ENCODE assay signal across 21 cellular contexts in the genomic region with DNA sequence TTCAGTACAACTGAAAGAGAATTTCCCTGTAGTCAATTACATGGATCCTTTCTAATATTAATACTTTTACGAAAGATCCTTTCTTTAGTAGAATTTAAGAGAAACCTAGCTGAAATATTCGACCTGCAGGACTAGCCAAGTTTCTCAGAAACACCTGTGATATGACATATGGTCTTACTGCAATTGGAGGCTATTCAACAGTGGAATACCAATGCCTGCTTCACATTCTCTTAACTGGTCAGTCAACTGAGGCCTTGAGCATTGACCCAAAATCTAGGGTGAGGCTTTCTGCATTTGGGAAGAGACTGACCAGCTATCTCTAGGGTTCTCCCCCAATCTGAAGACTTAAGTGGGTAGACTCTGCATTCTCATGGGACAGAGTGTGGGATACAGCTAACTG. TPM values are rescaled to one million over a fixed set of nuclear protein-coding genes. Genes with fewer than 3 reads are reported as not detected.
"Had no signal": no experiment of that assay in that cellular context is flagged by ENCODE, and none has a peak within 500 bp of the region (broad histone marks: within the 10 kb centered on the region; RNA-seq: fewer than 3 reads in every experiment).

No MANE protein-coding gene starts in this region.

- ATAC-seq: foreskin keratinocyte, heart right ventricle, left cardiac atrium, left lung, left ventricle myocardium superior had no signal

- H3K27ac ChIP-seq: coronary artery, esophagus muscularis mucosa, foreskin keratinocyte, heart right ventricle, left lung had no signal

- DNase-seq: dermis blood vessel endothelial cell; dorsolateral prefrontal cortex; effector CD4-positive, alpha-beta T cell; effector memory CD4-positive, alpha-beta T cell; foreskin keratinocyte; glutamatergic neuron; head of caudate nucleus; heart right ventricle; hippocampal formation; left cardiac atrium; left lung; left ventricle myocardium superior; mammary epithelial cell; mesendoderm had no signal

- H3K4me1 ChIP-seq: esophagus muscularis mucosa, foreskin keratinocyte, left lung had no signal

- H3K27me3 ChIP-seq: foreskin keratinocyte had no signal

- H3K9me3 ChIP-seq: esophagus muscularis mucosa, heart right ventricle, left lung had no signal

- H3K4me3 ChIP-seq: coronary artery, dorsolateral prefrontal cortex, esophagus muscularis mucosa, heart right ventricle, left lung, lung had no signal

- H3K36me3 ChIP-seq: esophagus muscularis mucosa, heart right ventricle, left lung had no signal

RNA-seq across cellular contexts. Expression of gene UBE2QL1, which starts 12.3 kb away (rescaled TPM):
- total RNA-seq: epithelial cell of proximal tubule, fibroblast of lung, fibroblast of villous mesenchyme, foreskin keratinocyte, glomerular endothelial cell had no signal
